In genomic region chr12:48996794-48997718, GRCh38 we compare ENCODE assay signal across 8 cellular contexts. TPM values are rescaled to one million over a fixed set of nuclear protein-coding genes. Genes with fewer than 3 reads are reported as not detected.
A peak's percentile ranks its signal among the peaks of the same experiment; 100 is the strongest.
DNase-seq lines count a peak whose midpoint lies in the region; ATAC-seq, FAIRE-seq and TF ChIP-seq lines count a peak whose summit lies in the region.

No MANE protein-coding gene starts in this region.

- FAIRE-seq in GM12891 (lab: Jason Lieb, UNC), result peak; percentile 48

- peak; percentile 94 for TF ChIP-seq CTCF in 22Rv1 (IDR thresholded peaks at IDR 0.05)
- TF ChIP-seq CTCF in fibroblast of lung (conservative IDR thresholded peaks at IDR 0.05 in 1 of 2, IDR thresholded peaks at IDR 0.05 in 1 of 2; ENCODE audit: low read depth in 1 of 2, low read length in 2 of 2), result peak; percentile 79 to 91
- peak; percentile 46 to 66 (median 57) for TF ChIP-seq CTCF in testis (IDR thresholded peaks at IDR 0.05)

- H3K4me2 ChIP-seq in fibroblast of lung (ENCODE audit: extremely low read depth, insufficient read depth, low read length), result peak overlapping the region; percentile 49

- peak overlapping the region; percentile 41; the same call in 1 of the 2 replicates for H3K27ac ChIP-seq in 22Rv1
- H3K27ac ChIP-seq in fibroblast of lung (ENCODE audit: insufficient read depth, low read length), result no peak overlapping the region
- H3K27ac ChIP-seq in muscle layer of duodenum (ENCODE audit: low read length), result no peak overlapping the region
- no peak overlapping the region for H3K27ac ChIP-seq in testis

- peak overlapping the region in 2 of 4 experiments; percentile 9 to 33 for H3K4me3 ChIP-seq in fibroblast of lung (replicated peaks in 1 of 4; ENCODE audit: control extremely low read depth in 1 of 4, insufficient read depth in 1 of 4, low read depth in 3 of 4, low read length in 4 of 4)
- H3K4me3 ChIP-seq in muscle layer of duodenum (ENCODE audit: low read depth in 1 of 2, low read length in 2 of 2), result peak overlapping the region; percentile 34 to 57
- peak overlapping the region; percentile 22 to 30 for H3K4me3 ChIP-seq in testis

- H3K36me3 ChIP-seq in fibroblast of lung (ENCODE audit: control insufficient read depth, insufficient read depth, low read length) (peaks cover 3% of the 10 kb centered on the region), muscle layer of duodenum (ENCODE audit: control insufficient read depth in 1 of 2, insufficient read depth in 2 of 2, low read length in 2 of 2) (peaks cover 8 to 12% of the 10 kb centered on the region in 2 donors), testis (ENCODE audit: low read depth, missing control alignments) (no peaks in the 10 kb centered on the region)

- intact Hi-C loops in testis (cut with DNase I; ENCODE audit: low total_unique reads), result no loop called here

- no peak overlapping the region for H3K9ac ChIP-seq in fibroblast of lung (ENCODE audit: insufficient read depth, low read length)

- peak; percentile 72 for DNase-seq in GM12891 (ENCODE audit: insufficient read length, low spot score)
- DNase-seq in NCI-H526 (lab: John Stamatoyannopoulos, UW), result peak; percentile 62 to 94
- DNase-seq in activated T-cell treated with anti-CD3 and anti-CD28 coated beads, Interleukin-2, amount 50 U/mL, for 1 hour, result peak; percentile 77
- DNase-seq in fibroblast of lung (ENCODE audit: low read depth in 2 of 2), result peak; percentile 60 to 68
- peak; percentile 89 for DNase-seq in testis

- H2AFZ ChIP-seq in fibroblast of lung (ENCODE audit: low read length), result peak overlapping the region; percentile 28

- peaks cover 14% of the 10 kb centered on the region for H3K4me1 ChIP-seq in fibroblast of lung (ENCODE audit: control insufficient read depth, extremely low read depth, insufficient read depth, low read length)
- peaks cover 0 to 40% of the 10 kb centered on the region in 2 donors for H3K4me1 ChIP-seq in muscle layer of duodenum (ENCODE audit: control insufficient read depth in 1 of 2, insufficient read depth in 2 of 2, low read length in 2 of 2)
- peaks cover 26% of the 10 kb centered on the region for H3K4me1 ChIP-seq in testis

- TF ChIP-seq POLR2A in GM12891 (IDR thresholded peaks at IDR 0.05; ENCODE audit: low read depth, low read length), result no peak
- TF ChIP-seq POLR2A in testis (IDR thresholded peaks at IDR 0.05), result no peak

- ATAC-seq in GM19467 (IDR thresholded peaks at IDR 0.05; ENCODE audit: unreplicated experiment), result no peak

- no peaks in the 10 kb centered on the region for H3K79me2 ChIP-seq in fibroblast of lung (ENCODE audit: control insufficient read depth, insufficient read depth, low read length)

- peaks cover 18% of the 10 kb centered on the region for H3K27me3 ChIP-seq in fibroblast of lung (ENCODE audit: control insufficient read depth, insufficient read depth, low read length)
- peaks cover 46% of the 10 kb centered on the region for H3K27me3 ChIP-seq in muscle layer of duodenum (ENCODE audit: low read depth, low read length)
- H3K27me3 ChIP-seq in testis, result no peaks in the 10 kb centered on the region

- H3K9me3 ChIP-seq in fibroblast of lung (ENCODE audit: control insufficient read depth, insufficient read depth, low read depth, low read length), result no peaks in the 10 kb centered on the region
- H3K9me3 ChIP-seq in muscle layer of duodenum (ENCODE audit: control insufficient read depth in 1 of 2, low read length in 2 of 2), result no peaks in the 10 kb centered on the region
- H3K9me3 ChIP-seq in testis, result no peaks in the 10 kb centered on the region

- H4K20me1 ChIP-seq in fibroblast of lung (ENCODE audit: control insufficient read depth, extremely low read depth, insufficient read depth, low read length), result no peaks in the 10 kb centered on the region

- WGBS in testis, 2 donors, result 17 to 20% methylated on average over 28 to 71 of the region's 71 CpGs

TF ChIP-seq in GM12891, 5 proteins besides CTCF, POLR2A, EP300 and RAD21:
- TF ChIP-seq SPI1 (IDR thresholded peaks at IDR 0.05; ENCODE audit: low read depth, low read length), result peak; percentile 31; the same call in 1 of the 2 replicates
- no peak for TF ChIP-seq POLR2AphosphoS5 (IDR thresholded peaks at IDR 0.05; ENCODE audit: low read depth, low read length)
TF ChIP-seq in GM12891: peak in this region for 1.

RNA-seq across cellular contexts. Expression of gene DDN, which starts 2.1 kb away (rescaled TPM):
- polyA plus RNA-seq in GM12891 (2012; ENCODE audit: low read depth, missing spikeins), result 2.0 TPM
- total RNA-seq in fibroblast of lung (under 0.01 TPM in 2 replicates), testis (under 1 TPM; 0.31 to 0.55 TPM)
- polyA plus RNA-seq in fibroblast of lung (0.05 and 0.09 TPM in 2 replicates), testis (ENCODE audit: insufficient read depth, low read depth, low replicate concordance) (0.96 TPM)
- 0.07 TPM in 2 replicates for polyA plus RNA-seq in fibroblast of lung (2012)
- 0.33 TPM in 1 of 2 replicates, not detected in the other for polyA minus RNA-seq in fibroblast of lung (ENCODE audit: low replicate concordance)

RNA-seq across cellular contexts. Expression of gene WNT1, which starts 18.9 kb away (rescaled TPM):
- not detected for polyA plus RNA-seq in GM12891 (2012; ENCODE audit: low read depth, missing spikeins)
- not detected in 2 replicates for total RNA-seq in fibroblast of lung
- not detected in 2 replicates for polyA plus RNA-seq in fibroblast of lung
- not detected in 2 replicates for polyA plus RNA-seq in fibroblast of lung (2012)
- not detected in 2 replicates for polyA minus RNA-seq in fibroblast of lung (ENCODE audit: low replicate concordance)
- total RNA-seq in testis, result 1 to 10 TPM; 1.2 to 1.4 TPM
- polyA plus RNA-seq in testis (ENCODE audit: insufficient read depth, low read depth, low replicate concordance), result 0.62 TPM

RNA-seq across cellular contexts. Expression of gene PRKAG1, which starts 21.5 kb away (rescaled TPM):
- polyA plus RNA-seq in GM12891 (2012; ENCODE audit: low read depth, missing spikeins), result 49.9 TPM
- total RNA-seq in fibroblast of lung, result 65.2 and 76.5 TPM in 2 replicates
- polyA plus RNA-seq in fibroblast of lung, result 107 and 110 TPM in 2 replicates
- polyA plus RNA-seq in fibroblast of lung (2012), result 85.7 and 86.3 TPM in 2 replicates
- 27.5 and 35.6 TPM in 2 replicates for polyA minus RNA-seq in fibroblast of lung (ENCODE audit: low replicate concordance)
- total RNA-seq in testis, result 10 to 100 TPM; 52.7 to 59.6 TPM
- polyA plus RNA-seq in testis (ENCODE audit: insufficient read depth, low read depth, low replicate concordance), result 80.7 TPM

RNA-seq across cellular contexts. Expression of gene WNT10B, which starts 25.5 kb away (rescaled TPM):
- 0.30 TPM for polyA plus RNA-seq in GM12891 (2012; ENCODE audit: low read depth, missing spikeins)
- total RNA-seq in fibroblast of lung, result under 0.01 TPM in 1 of 2 replicates, not detected in the other
- 0.05 and 0.11 TPM in 2 replicates for polyA plus RNA-seq in fibroblast of lung
- polyA plus RNA-seq in fibroblast of lung (2012), result not detected in 2 replicates
- polyA minus RNA-seq in fibroblast of lung (ENCODE audit: low replicate concordance), result not detected in 2 replicates
- total RNA-seq in testis, result 1 to 10 TPM; 1.1 to 3.1 TPM
- 1.8 TPM for polyA plus RNA-seq in testis (ENCODE audit: insufficient read depth, low read depth, low replicate concordance)

RNA-seq across cellular contexts. Expression of gene ARF3, which starts 39.8 kb away (rescaled TPM):
- 121 TPM for polyA plus RNA-seq in GM12891 (2012; ENCODE audit: low read depth, missing spikeins)
- total RNA-seq in fibroblast of lung (24.7 and 28.1 TPM in 2 replicates), testis (10 to 100 TPM; 78.3 to 92.9 TPM)
- polyA plus RNA-seq in fibroblast of lung (182 and 220 TPM in 2 replicates), testis (ENCODE audit: insufficient read depth, low read depth, low replicate concordance) (134 TPM)
- 150 and 170 TPM in 2 replicates for polyA plus RNA-seq in fibroblast of lung (2012)
- 84.0 and 135 TPM in 2 replicates for polyA minus RNA-seq in fibroblast of lung (ENCODE audit: low replicate concordance)
